In the genomic region with DNA sequence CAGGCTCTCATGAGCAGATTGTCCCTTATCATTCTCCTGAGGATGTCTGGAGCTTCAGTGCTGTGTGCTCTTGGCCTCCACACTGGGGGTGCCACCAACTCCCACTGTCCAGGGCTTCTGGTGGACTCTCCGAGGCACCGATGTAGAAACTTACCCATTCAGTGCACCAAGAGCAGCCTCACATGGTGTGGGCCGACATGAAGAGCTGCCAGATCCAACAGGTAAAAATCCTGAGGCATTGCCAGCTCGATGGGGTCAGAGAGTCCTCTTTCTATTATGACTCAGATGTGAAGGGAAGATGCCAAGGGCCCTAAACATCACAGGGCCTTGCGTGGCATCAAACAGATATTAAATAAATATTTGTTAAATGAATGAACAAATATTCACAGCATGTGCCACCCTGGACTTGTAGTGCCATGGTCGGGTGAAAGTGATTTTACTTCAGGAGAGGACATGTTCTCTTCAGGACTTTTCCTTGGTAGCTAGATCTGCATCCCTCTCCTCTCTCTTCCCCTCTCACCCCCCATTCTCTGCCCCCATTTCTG, we compare ENCODE assay signal across 7 cellular contexts. TPM values are rescaled to one million over a fixed set of nuclear protein-coding genes. Genes with fewer than 3 reads are reported as not detected.
DNase-seq lines count a peak whose midpoint lies in the region; ATAC-seq and TF ChIP-seq lines count a peak whose summit lies in the region.
"Not testable (repeated sequence)": the region's sequence is repeated elsewhere in the genome, so short reads cannot be mapped to it uniquely, and the experiment has no call there.

No MANE protein-coding gene starts in this region.

- DNase-seq in DMS53 (lab: John Stamatoyannopoulos, UW) (peak; percentile 56), LNCaP clone FGC (ENCODE audit: low read depth) (peak; percentile 78), NCI-H2029 (lab: John Stamatoyannopoulos, UW) (peak; percentile 0), PC-3 (peak; percentile 47), left lobe of liver (ENCODE audit: low spot score) (peak; percentile 80), right lobe of liver (peak; percentile 60 to 75 (median 70))

- BruUV-seq in PC-3 (replicated peaks; lab: Mats Ljungman, UMichigan) = not testable (repeated sequence)

- ATAC-seq in PC-3 = not testable (repeated sequence)
- ATAC-seq in left lobe of liver (peak; percentile 15), right lobe of liver (peak; percentile 4 to 56 (median 20))

- H3K9me3 ChIP-seq in PC-3 (ENCODE audit: low read length); liver (ENCODE audit: control insufficient read depth in 4 of 4, low read length in 3 of 4); right lobe of liver: not testable (repeated sequence)

- CTCF ChIA-PET in PC-3 (lab: Charles Lee) = not testable (repeated sequence)

- H3K36me3 ChIP-seq in PC-3 (ENCODE audit: low read depth, low read length); liver (ENCODE audit: control insufficient read depth in 4 of 4, insufficient read depth in 3 of 4, low read depth in 1 of 4, low read length in 3 of 4); right lobe of liver: not testable (repeated sequence)

- H3F3A ChIP-seq in PC-3 (ENCODE audit: low read length, unreplicated experiment) = not testable (repeated sequence)

- not testable (repeated sequence) for TF ChIP-seq RAD21 in liver (IDR thresholded peaks at IDR 0.05)

- TF ChIP-seq CTCF in LNCaP clone FGC (IDR thresholded peaks at IDR 0.05; ENCODE audit: control insufficient read depth, extremely low read depth, insufficient read depth); PC-3 (conservative IDR thresholded peaks at IDR 0.05; ENCODE audit: low read depth, low read length); liver (IDR thresholded peaks at IDR 0.05; ENCODE audit: low read depth, low read length, missing input control); right lobe of liver (IDR thresholded peaks at IDR 0.05): not testable (repeated sequence)

- H3K79me2 ChIP-seq in PC-3 (ENCODE audit: low read length) = peaks cover 14% of the 10 kb centered on the region

- TF ChIP-seq POLR2A in right lobe of liver (IDR thresholded peaks at IDR 0.05) = not testable (repeated sequence)

- intact Hi-C loops in PC-3 (cut with micrococcal nuclease); right lobe of liver (cut with DNase I): not testable (repeated sequence)

- H3K4me2 ChIP-seq in PC-3 (ENCODE audit: low read length) = not testable (repeated sequence)

- H3K27me3 ChIP-seq in PC-3 (ENCODE audit: low read length); liver (ENCODE audit: control insufficient read depth in 4 of 4, insufficient read depth in 4 of 4, low read length in 3 of 4); right lobe of liver: not testable (repeated sequence)

- 37% methylated on average over 6 of the region's 6 CpGs for WGBS in liver
- WGBS in right lobe of liver (ENCODE audit: insufficient coverage, low coverage, low lambda C conversion rate, missing lambda C conversion rate) = 24% methylated on average over 2 of the region's 6 CpGs

- H3K4me3 ChIP-seq in LNCaP clone FGC (ENCODE audit: low read depth, low read length); PC-3 (ENCODE audit: low read length); liver (ENCODE audit: low read depth in 1 of 3, low read length in 3 of 3); right lobe of liver: not testable (repeated sequence)

- H3K9me2 ChIP-seq in PC-3 (replicated peaks; ENCODE audit: low read length) = not testable (repeated sequence)

- H4K20me1 ChIP-seq in PC-3 (ENCODE audit: low read length) = not testable (repeated sequence)

- H3K9ac ChIP-seq in PC-3 (ENCODE audit: low read length); liver (ENCODE audit: low read depth in 1 of 2, low read length in 2 of 2): not testable (repeated sequence)

- POLR2A ChIA-PET in PC-3 (lab: Charles Lee; ENCODE audit: unreplicated experiment) = not testable (repeated sequence)

- not testable (repeated sequence) for H3K27ac ChIP-seq in PC-3 (ENCODE audit: low read length); liver (ENCODE audit: low read depth in 1 of 2, low read length in 2 of 2)
- H3K27ac ChIP-seq in right lobe of liver = peak overlapping the region in 1 of 3 donors; percentile 57

- not testable (repeated sequence) for H2AFZ ChIP-seq in PC-3 (ENCODE audit: low read length)

- not testable (repeated sequence) for H3K4me1 ChIP-seq in PC-3 (ENCODE audit: insufficient read depth, low read length); liver (ENCODE audit: control insufficient read depth in 4 of 4, insufficient read depth in 4 of 4, low read length in 3 of 4); right lobe of liver

TF ChIP-seq in liver, 16 proteins besides CTCF, POLR2A, EP300 and RAD21:
- TF ChIP-seq HNF4A (conservative IDR thresholded peaks at IDR 0.05) (peak; percentile 31 to 45), RXRA (IDR thresholded peaks at IDR 0.05) (peak; percentile 32 to 64), YY1 (IDR thresholded peaks at IDR 0.05) (peak; percentile 38), JUND (IDR thresholded peaks at IDR 0.05) (peak; percentile 39 to 60)
- TF ChIP-seq, protein P1, sequence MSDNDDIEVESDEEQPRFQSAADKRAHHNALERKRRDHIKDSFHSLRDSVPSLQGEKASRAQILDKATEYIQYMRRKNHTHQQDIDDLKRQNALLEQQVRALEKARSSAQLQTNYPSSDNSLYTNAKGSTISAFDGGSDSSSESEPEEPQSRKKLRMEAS (IDR thresholded peaks at IDR 0.05) = peak; percentile 11
- TF ChIP-seq, protein P2, sequence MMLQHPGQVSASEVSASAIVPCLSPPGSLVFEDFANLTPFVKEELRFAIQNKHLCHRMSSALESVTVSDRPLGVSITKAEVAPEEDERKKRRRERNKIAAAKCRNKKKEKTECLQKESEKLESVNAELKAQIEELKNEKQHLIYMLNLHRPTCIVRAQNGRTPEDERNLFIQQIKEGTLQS (IDR thresholded peaks at IDR 0.05) = peak; percentile 59

RNA-seq across cellular contexts. Expression of a gene that starts 5.3 kb away (rescaled TPM):
- 7.8 and 8.9 TPM in 2 replicates for total RNA-seq in PC-3 (2014; rRNA removed)
- total RNA-seq in left lobe of liver = 17.7 TPM
- total RNA-seq in liver = 10 to 100 TPM in 1 of 2 donors, 1 to 10 TPM in 1; 4.1 to 22.6 TPM
- 1 to 10 TPM; 5.0 to 7.9 TPM for polyA plus RNA-seq in liver
- 10 to 100 TPM in 4 of 6 experiments, 1 to 10 TPM in 2; 5.1 to 18.9 (median 15.3) TPM for total RNA-seq in right lobe of liver

Comparison
In these comparisons a context has a peak if more than half of its experiments do, and no peak if none do; other contexts are left out.
1. DNase-seq: peak in every context shown above with its lines; median percentile 80 in left lobe of liver; 78 in LNCaP clone FGC; 70 in right lobe of liver; 56 in DMS53; 47 in PC-3; 0 in NCI-H2029.